ENCODE assay signal across 8 cellular contexts in genomic region chr3:149247929-149248691, GRCh38. TPM values are rescaled to one million over a fixed set of nuclear protein-coding genes. Genes with fewer than 3 reads are reported as not detected.
A peak's percentile ranks its signal among the peaks of the same experiment; 100 is the strongest.
DNase-seq lines count a peak whose midpoint lies in the region; ATAC-seq, FAIRE-seq and TF ChIP-seq lines count a peak whose summit lies in the region.

No MANE protein-coding gene starts in this region.

- CTCF ChIA-PET in OCI-LY7 (lab: Charles Lee; ENCODE audit: unreplicated experiment) (no interaction called here), HepG2 (lab: Yijun Ruan, JAX; ENCODE audit: low intra/inter-chr PET ratio, low total read pairs) (no interaction called here)

- intact Hi-C loops in OCI-LY7 (cut with micrococcal nuclease; ENCODE audit: unreplicated experiment): loop anchor here (2.0 kb wide), 1 partner anchor 19 kb away; no protein-coding TSS in a partner anchor
- intact Hi-C loops in HepG2 (cut with micrococcal nuclease; ENCODE audit: unreplicated experiment): no loop called here

- no peaks in the 10 kb centered on the region for H3K9me3 ChIP-seq in OCI-LY7 (ENCODE audit: low read length)
- H3K9me3 ChIP-seq in HepG2 (ENCODE audit: low read length): no peaks in the 10 kb centered on the region

- TF ChIP-seq POLR2A in HepG2 (IDR thresholded peaks at IDR 0.05; ENCODE audit: insufficient read depth in 1 of 2, low read depth in 2 of 2, low read length in 2 of 2): no peak

- POLR2A ChIA-PET in OCI-LY7 (lab: Charles Lee): interaction anchor here (0.5 to 0.7 kb wide), 5 partner anchors 12 to 42 kb away, joined by 3 to 6 read pairs (median 3); no protein-coding TSS in a partner anchor
- POLR2A ChIA-PET in HepG2 (lab: Yijun Ruan, JAX): interaction anchor here (0.7 to 1.0 kb wide), 2 partner anchors 10 to 33 kb away, joined by 3 read pairs; no protein-coding TSS in a partner anchor

- H3K36me3 ChIP-seq in OCI-LY7 (ENCODE audit: insufficient read depth, low read length) (no peaks in the 10 kb centered on the region), HepG2 (replicated peaks in 1 of 2; ENCODE audit: control insufficient read depth in 1 of 2, insufficient read depth in 2 of 2, low read length in 2 of 2) (no peaks in the 10 kb centered on the region)

- no peak for TF ChIP-seq RAD21 in HepG2 (CRISPR knock-in tag; IDR thresholded peaks at IDR 0.05)

- no peaks in the 10 kb centered on the region for H3K79me2 ChIP-seq in OCI-LY7 (ENCODE audit: insufficient read depth, low read depth, low read length)
- no peaks in the 10 kb centered on the region for H3K79me2 ChIP-seq in HepG2 (ENCODE audit: insufficient read depth, low read length)

- TF ChIP-seq EP300 in HepG2 (IDR thresholded peaks at IDR 0.05; ENCODE audit: low read depth in 2 of 2, low read length in 2 of 2) (peak in 1 of 2 experiments; percentile 79; a peak in 1 of 4 replicates), HepG2 (CRISPR knock-in tag; IDR thresholded peaks at IDR 0.05; ENCODE audit: borderline replicate concordance) (no peak)

- no peak overlapping the region; the same call in 1 of the 2 replicates for H3K9ac ChIP-seq in HepG2 (ENCODE audit: insufficient read depth, low read depth, low read length)

- H3K4me3 ChIP-seq in OCI-LY7 (ENCODE audit: low read depth, low read length, poor library complexity, severe bottlenecking): peak overlapping the region; percentile 35
- no peak overlapping the region for H3K4me3 ChIP-seq in HepG2 (replicated peaks in 1 of 3; ENCODE audit: insufficient read depth in 1 of 3, low read depth in 2 of 3, low read length in 3 of 3)

- BruUV-seq in OCI-LY7 (replicated peaks; lab: Mats Ljungman, UMichigan) (no TSS peak), HepG2 (replicated peaks; lab: Mats Ljungman, UMichigan) (no TSS peak)

- peak; percentile 48 for FAIRE-seq in HepG2 (lab: Jason Lieb, UNC)

- no peaks in the 10 kb centered on the region for H3K9me2 ChIP-seq in OCI-LY7 (ENCODE audit: insufficient read depth, low read length)

- H3K27ac ChIP-seq in OCI-LY7 (ENCODE audit: low read depth, low read length, poor library complexity, severe bottlenecking): peak overlapping the region; percentile 53
- peak overlapping the region; percentile 47 for H3K27ac ChIP-seq in HepG2 (ENCODE audit: extremely low read length, insufficient read depth, low read length)

- no peaks in the 10 kb centered on the region for H3K27me3 ChIP-seq in HepG2 (ENCODE audit: control insufficient read depth in 1 of 2, insufficient read depth in 2 of 2, low read length in 2 of 2)

- H4K20me1 ChIP-seq in OCI-LY7 (ENCODE audit: insufficient read depth, low read length) (no peaks in the 10 kb centered on the region), HepG2 (ENCODE audit: insufficient read depth, low read length) (no peaks in the 10 kb centered on the region)

- in situ Hi-C loops in HepG2 (cut with HindIII; ENCODE audit: extremely low pct_ligation_motif_present, low pct_unique_long_range_greater_than_20kb): no loop called here

- WGBS in HepG2 (ENCODE audit: low lambda C conversion rate): 41% methylated on average over 5 of the region's 5 CpGs

- peak overlapping the region; percentile 80; the same call in 1 of the 2 replicates for H2AFZ ChIP-seq in OCI-LY7 (ENCODE audit: low read length)
- H2AFZ ChIP-seq in HepG2 (ENCODE audit: low read length): peak overlapping the region; percentile 3

- H3K4me2 ChIP-seq in OCI-LY7 (ENCODE audit: low read length): peak overlapping the region; percentile 80
- peak overlapping the region; percentile 30 for H3K4me2 ChIP-seq in HepG2 (ENCODE audit: low read depth, low read length)

- TF ChIP-seq CTCF in OCI-LY7 (conservative IDR thresholded peaks at IDR 0.05; ENCODE audit: low read length) (no peak), HepG2 (CRISPR knock-in tag; IDR thresholded peaks at IDR 0.05) (no peak)

- no peak for DNase-seq in activated CD4-positive, CD25-positive, alpha-beta regulatory T cell (lab: John Stamatoyannopoulos, UW)
- DNase-seq in OCI-LY7 (ENCODE audit: low spot score) (peak; percentile 49), HepG2 (ENCODE audit: low spot score) (peak; percentile 25), NCI-H1930 (lab: John Stamatoyannopoulos, UW) (no peak), epidermal melanocyte (ENCODE audit: insufficient read length, low spot score) (no peak)

- peak; percentile 52 to 69 for ATAC-seq in activated CD4-positive, CD25-positive, alpha-beta regulatory T cell treated with anti-CD3 and anti-CD28 coated beads, Interleukin-2, amount 50 U/mL, for 24 hours
- ATAC-seq in HG02763 (IDR thresholded peaks at IDR 0.05; ENCODE audit: unreplicated experiment) (peak; percentile 49), HepG2 (peak; percentile 77), esophagus mucosa (no peak)

- H3K4me1 ChIP-seq in OCI-LY7 (ENCODE audit: insufficient read depth, low read length, poor library complexity, severe bottlenecking) (peaks cover 75% of the 10 kb centered on the region), HepG2 (ENCODE audit: insufficient read depth, low read length) (peaks cover 58% of the 10 kb centered on the region)

TF ChIP-seq in HepG2, 621 proteins besides CTCF, POLR2A, EP300 and RAD21 (continues in another document):
- TF ChIP-seq TBP (CRISPR knock-in tag; IDR thresholded peaks at IDR 0.05) (no peak), KDM3A (CRISPR knock-in tag; IDR thresholded peaks at IDR 0.05; ENCODE audit: low read depth) (no peak), ZNF775 (CRISPR knock-in tag; IDR thresholded peaks at IDR 0.05; ENCODE audit: borderline replicate concordance) (no peak), SP1 (IDR thresholded peaks at IDR 0.05) (no peak), SP1 (CRISPR knock-in tag; IDR thresholded peaks at IDR 0.05) (no peak), HMGXB3 (CRISPR knock-in tag; IDR thresholded peaks at IDR 0.05; ENCODE audit: borderline replicate concordance) (peak; percentile 26; the same call in 1 of the 2 replicates), SALL1 (CRISPR knock-in tag; IDR thresholded peaks at IDR 0.05) (peak; percentile 73; the same call in 1 of the 2 replicates), ZNF562 (CRISPR knock-in tag; IDR thresholded peaks at IDR 0.05; ENCODE audit: borderline replicate concordance) (no peak), ZNF496 (CRISPR knock-in tag; IDR thresholded peaks at IDR 0.05; ENCODE audit: insufficient replicate concordance) (no peak), HMGA1 (CRISPR knock-in tag; conservative IDR thresholded peaks at IDR 0.05) (no peak), SOX13 (IDR thresholded peaks at IDR 0.05) (no peak), SOX13 (CRISPR knock-in tag; conservative IDR thresholded peaks at IDR 0.05 in 1 of 2, IDR thresholded peaks at IDR 0.05 in 1 of 2) (peak in 1 of 2 experiments; percentile 49; a peak in 1 of 4 replicates)

RNA-seq across cellular contexts. Expression of gene CP, which starts 26.5 kb away (rescaled TPM):
- total RNA-seq in OCI-LY7 (2014; rRNA removed; shearing (Covaris generic)): not detected in 2 replicates
- total RNA-seq in OCI-LY7 (2022) (not detected in 2 replicates), HepG2 (2016; rRNA removed; fragmentation: Illumina TruSeq; extraction: Trizol) (21.1 and 42.6 TPM in 2 replicates), esophagus mucosa (4.5 TPM)
- total RNA-seq in HepG2 (2016; cell fraction: cytosol; rRNA removed; fragmentation: Illumina TruSeq; extraction: Trizol; ENCODE audit: low read depth): 2.7 and 3.7 TPM in 2 replicates
- 18.7 and 40.2 TPM in 2 replicates for total RNA-seq in HepG2 (2016; cell fraction: insoluble cytoplasmic fraction; rRNA removed; fragmentation: Illumina TruSeq; extraction: Trizol)
- 4.1 and 6.2 TPM in 2 replicates for total RNA-seq in HepG2 (2016; cell fraction: membrane; rRNA removed; fragmentation: Illumina TruSeq; extraction: Trizol)
- 45.7 and 53.7 TPM in 2 replicates for total RNA-seq in HepG2 (2016; cell fraction: nucleus; rRNA removed; fragmentation: Illumina TruSeq; extraction: Trizol)
- 789 and 863 TPM in 2 replicates for polyA plus RNA-seq in HepG2 (2011; rRNA removed)
- polyA plus RNA-seq in HepG2 (2011; cell fraction: cytosol; rRNA removed): 278 and 600 TPM in 2 replicates
- 526 and 705 TPM in 2 replicates for polyA plus RNA-seq in HepG2 (2011; cell fraction: nucleus; rRNA removed)
- polyA plus RNA-seq in HepG2 (2012): 608 and 681 TPM in 2 replicates
- 1.5 and 2.7 TPM in 2 replicates for polyA plus RNA-seq in HepG2 (2016; cell fraction: cytosol; fragmentation: Illumina TruSeq; extraction: Trizol; ENCODE audit: low read depth)
- 11.2 and 15.8 TPM in 2 replicates for polyA plus RNA-seq in HepG2 (2016; cell fraction: insoluble cytoplasmic fraction; fragmentation: Illumina TruSeq; extraction: Trizol; ENCODE audit: low read depth)
- 2.8 and 3.1 TPM in 2 replicates for polyA plus RNA-seq in HepG2 (2016; cell fraction: membrane; fragmentation: Illumina TruSeq; extraction: Trizol; ENCODE audit: low read depth)
- polyA plus RNA-seq in HepG2 (2016; cell fraction: nucleus; fragmentation: Illumina TruSeq; extraction: Trizol; ENCODE audit: insufficient read depth, low read depth): 53.4 and 55.4 TPM in 2 replicates
- 0.56 and 444 TPM in 2 replicates for polyA minus RNA-seq in HepG2 (2011; rRNA and poly(A)+ RNA removed; ENCODE audit: low replicate concordance)
- polyA minus RNA-seq in HepG2 (2011; cell fraction: cytosol; rRNA and poly(A)+ RNA removed): 644 and 1,215 TPM in 2 replicates
- polyA minus RNA-seq in HepG2 (2011; cell fraction: nucleus; rRNA and poly(A)+ RNA removed): 1,123 and 1,795 TPM in 2 replicates

Comparison
In these comparisons a context has a peak if more than half of its experiments do, and no peak if none do; other contexts are left out.
1. DNase-seq: peak in OCI-LY7 (single experiment) and HepG2 (single experiment); none in activated CD4-positive, CD25-positive, alpha-beta regulatory T cell (0 of 4), NCI-H1930 (0 of 2) and epidermal melanocyte (single experiment).